In genomic region chr2:32277674-32278475, GRCh38 we compare ENCODE assay signal across 8 cellular contexts. TPM values are rescaled to one million over a fixed set of nuclear protein-coding genes. Genes with fewer than 3 reads are reported as not detected.
A peak's percentile ranks its signal among the peaks of the same experiment; 100 is the strongest.
DNase-seq lines count a peak whose midpoint lies in the region; ATAC-seq, FAIRE-seq and TF ChIP-seq lines count a peak whose summit lies in the region.

TSS of gene YIPF4 (plus strand) at chr2:32277904. CDS start at chr2:32278156, 252 bp downstream.

- H3K27ac Mint-ChIP-seq in immature natural killer cell: peak within 1 kb of the TSS; percentile 97 to 99 (median 99)

- ATAC-seq in GM18907 (IDR thresholded peaks at IDR 0.05; ENCODE audit: unreplicated experiment): peak; percentile 98
- ATAC-seq in HG03159 (IDR thresholded peaks at IDR 0.05; ENCODE audit: unreplicated experiment): peak; percentile 97

- H3K27me3 Mint-ChIP-seq in immature natural killer cell (ENCODE audit: low read depth in 3 of 3): peaks cover 7 to 13% (median 12%) of the 10 kb centered on the region in 3 donors

- POLR2A ChIA-PET in AG04449 (lab: Yijun Ruan, JAX): no interaction called here

- no peak for FAIRE-seq in bronchial epithelial cell (lab: Jason Lieb, UNC)

- CTCF ChIA-PET in AG04449 (lab: Yijun Ruan, JAX): interaction anchor here (0.6 to 1.1 kb wide), 2 partner anchors 10 to 53 kb away, joined by 3 read pairs; no protein-coding TSS in a partner anchor

- DNase-seq in AG04449 (ENCODE audit: low read depth, low spot score): peak; percentile 70
- peak; percentile 95 for DNase-seq in NCI-H2227 treated with DMSO at 0.1 percent for 48 hours (lab: John Stamatoyannopoulos, UW)
- peak; percentile 84 for DNase-seq in bronchial epithelial cell (ENCODE audit: low read depth)
- DNase-seq in immature natural killer cell: peak; percentile 94
- peak; percentile 81 for DNase-seq in smooth muscle cell of the brain vasculature (ENCODE audit: low read depth, low spot score)

- peaks cover 3% of the 10 kb centered on the region for H3K36me3 ChIP-seq in bronchial epithelial cell (ENCODE audit: control insufficient read depth, insufficient read depth, low read length)

- H3K4me3 Mint-ChIP-seq in immature natural killer cell: peak within 1 kb of the TSS; percentile 86 to 97 (median 93)

- H3K4me3 ChIP-seq in AG04449 (ENCODE audit: low read depth, low read length): peak within 1 kb of the TSS; percentile 98
- H3K4me3 ChIP-seq in WI38 (ENCODE audit: low read depth, low read length): peak within 1 kb of the TSS; percentile 99
- peak within 1 kb of the TSS; percentile 100 for H3K4me3 ChIP-seq in bronchial epithelial cell (ENCODE audit: low read depth, low read length)

- no peaks in the 10 kb centered on the region for H3K9me3 Mint-ChIP-seq in immature natural killer cell

- H3K36me3 Mint-ChIP-seq in immature natural killer cell: peaks cover 0 to 7% (median 6%) of the 10 kb centered on the region in 3 donors

- peaks cover 35 to 36% of the 10 kb centered on the region in 2 donors for H3K4me1 Mint-ChIP-seq in immature natural killer cell

- H3K27me3 ChIP-seq in bronchial epithelial cell (ENCODE audit: control insufficient read depth, insufficient read depth, low read length): no peaks in the 10 kb centered on the region

- TF ChIP-seq CTCF in AG04449 (IDR thresholded peaks at IDR 0.05; ENCODE audit: insufficient read depth, low read length, missing control alignments): no peak
- no peak for TF ChIP-seq CTCF in WI38 (IDR thresholded peaks at IDR 0.05; ENCODE audit: low read depth, low read length)
- no peak for TF ChIP-seq CTCF in bronchial epithelial cell (IDR thresholded peaks at IDR 0.05; ENCODE audit: insufficient read depth, low read length, severe bottlenecking)

RNA-seq across cellular contexts. Expression of gene YIPF4, which starts in this region (rescaled TPM):
- 21.9 and 27.7 TPM in 2 replicates for total RNA-seq in bronchial epithelial cell
- 10 to 100 TPM; 15.4 to 27.6 (median 19.6) TPM for polyA plus RNA-seq in immature natural killer cell

Comparison
In these comparisons a context has a peak if more than half of its experiments do, and no peak if none do; other contexts are left out.
1. Peak in every context shown above with its lines: DNase-seq, ATAC-seq and H3K4me3 ChIP-seq.